2 cellular contexts compared by ENCODE assay signal in genomic region chr12:14957769-14958168, GRCh38.
TF ChIP-seq lines count a peak whose summit lies in the region.

No MANE protein-coding gene starts in this region.

TF ChIP-seq in liver, 16 proteins besides CTCF, POLR2A, EP300 and RAD21:
- no peak for TF ChIP-seq HNF4G (IDR thresholded peaks at IDR 0.05)
- TF ChIP-seq, protein P1, sequence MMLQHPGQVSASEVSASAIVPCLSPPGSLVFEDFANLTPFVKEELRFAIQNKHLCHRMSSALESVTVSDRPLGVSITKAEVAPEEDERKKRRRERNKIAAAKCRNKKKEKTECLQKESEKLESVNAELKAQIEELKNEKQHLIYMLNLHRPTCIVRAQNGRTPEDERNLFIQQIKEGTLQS (IDR thresholded peaks at IDR 0.05), result no peak
- no peak for TF ChIP-seq MAX (IDR thresholded peaks at IDR 0.05)
- TF ChIP-seq, protein P2, sequence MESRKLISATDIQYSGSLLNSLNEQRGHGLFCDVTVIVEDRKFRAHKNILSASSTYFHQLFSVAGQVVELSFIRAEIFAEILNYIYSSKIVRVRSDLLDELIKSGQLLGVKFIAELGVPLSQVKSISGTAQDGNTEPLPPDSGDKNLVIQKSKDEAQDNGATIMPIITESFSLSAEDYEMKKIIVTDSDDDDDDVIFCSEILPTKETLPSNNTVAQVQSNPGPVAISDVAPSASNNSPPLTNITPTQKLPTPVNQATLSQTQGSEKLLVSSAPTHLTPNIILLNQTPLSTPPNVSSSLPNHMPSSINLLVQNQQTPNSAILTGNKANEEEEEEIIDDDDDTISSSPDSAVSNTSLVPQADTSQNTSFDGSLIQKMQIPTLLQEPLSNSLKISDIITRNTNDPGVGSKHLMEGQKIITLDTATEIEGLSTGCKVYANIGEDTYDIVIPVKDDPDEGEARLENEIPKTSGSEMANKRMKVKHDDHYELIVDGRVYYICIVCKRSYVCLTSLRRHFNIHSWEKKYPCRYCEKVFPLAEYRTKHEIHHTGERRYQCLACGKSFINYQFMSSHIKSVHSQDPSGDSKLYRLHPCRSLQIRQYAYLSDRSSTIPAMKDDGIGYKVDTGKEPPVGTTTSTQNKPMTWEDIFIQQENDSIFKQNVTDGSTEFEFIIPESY (IDR thresholded peaks at IDR 0.05), result no peak
- TF ChIP-seq JUND (IDR thresholded peaks at IDR 0.05), result no peak
- no peak for TF ChIP-seq SP1 (IDR thresholded peaks at IDR 0.05)
- no peak for TF ChIP-seq GABPA (IDR thresholded peaks at IDR 0.05 in 1 of 2, conservative IDR thresholded peaks at IDR 0.05 in 1 of 2)
- no peak for TF ChIP-seq TAF1 (conservative IDR thresholded peaks at IDR 0.05)
- no peak for TF ChIP-seq EGR1 (IDR thresholded peaks at IDR 0.05; ENCODE audit: low read depth in 2 of 2)
- TF ChIP-seq, protein P3, sequence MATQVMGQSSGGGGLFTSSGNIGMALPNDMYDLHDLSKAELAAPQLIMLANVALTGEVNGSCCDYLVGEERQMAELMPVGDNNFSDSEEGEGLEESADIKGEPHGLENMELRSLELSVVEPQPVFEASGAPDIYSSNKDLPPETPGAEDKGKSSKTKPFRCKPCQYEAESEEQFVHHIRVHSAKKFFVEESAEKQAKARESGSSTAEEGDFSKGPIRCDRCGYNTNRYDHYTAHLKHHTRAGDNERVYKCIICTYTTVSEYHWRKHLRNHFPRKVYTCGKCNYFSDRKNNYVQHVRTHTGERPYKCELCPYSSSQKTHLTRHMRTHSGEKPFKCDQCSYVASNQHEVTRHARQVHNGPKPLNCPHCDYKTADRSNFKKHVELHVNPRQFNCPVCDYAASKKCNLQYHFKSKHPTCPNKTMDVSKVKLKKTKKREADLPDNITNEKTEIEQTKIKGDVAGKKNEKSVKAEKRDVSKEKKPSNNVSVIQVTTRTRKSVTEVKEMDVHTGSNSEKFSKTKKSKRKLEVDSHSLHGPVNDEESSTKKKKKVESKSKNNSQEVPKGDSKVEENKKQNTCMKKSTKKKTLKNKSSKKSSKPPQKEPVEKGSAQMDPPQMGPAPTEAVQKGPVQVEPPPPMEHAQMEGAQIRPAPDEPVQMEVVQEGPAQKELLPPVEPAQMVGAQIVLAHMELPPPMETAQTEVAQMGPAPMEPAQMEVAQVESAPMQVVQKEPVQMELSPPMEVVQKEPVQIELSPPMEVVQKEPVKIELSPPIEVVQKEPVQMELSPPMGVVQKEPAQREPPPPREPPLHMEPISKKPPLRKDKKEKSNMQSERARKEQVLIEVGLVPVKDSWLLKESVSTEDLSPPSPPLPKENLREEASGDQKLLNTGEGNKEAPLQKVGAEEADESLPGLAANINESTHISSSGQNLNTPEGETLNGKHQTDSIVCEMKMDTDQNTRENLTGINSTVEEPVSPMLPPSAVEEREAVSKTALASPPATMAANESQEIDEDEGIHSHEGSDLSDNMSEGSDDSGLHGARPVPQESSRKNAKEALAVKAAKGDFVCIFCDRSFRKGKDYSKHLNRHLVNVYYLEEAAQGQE (IDR thresholded peaks at IDR 0.05), result no peak
- TF ChIP-seq HNF4A (conservative IDR thresholded peaks at IDR 0.05), result no peak
- no peak for TF ChIP-seq YY1 (IDR thresholded peaks at IDR 0.05)
- no peak for TF ChIP-seq RXRA (IDR thresholded peaks at IDR 0.05)

TF ChIP-seq in HepG2, 621 proteins besides CTCF, POLR2A, EP300 and RAD21:
- TF ChIP-seq TMF1 (CRISPR knock-in tag; IDR thresholded peaks at IDR 0.05; ENCODE audit: low read depth), result no peak
- TF ChIP-seq DBP (CRISPR knock-in tag; IDR thresholded peaks at IDR 0.05; ENCODE audit: not compliant biosample characterization), result no peak
- no peak for TF ChIP-seq SOX6 (IDR thresholded peaks at IDR 0.05)
- no peak for TF ChIP-seq SOX6 (CRISPR knock-in tag; IDR thresholded peaks at IDR 0.05)
- TF ChIP-seq KLF12 (CRISPR knock-in tag; IDR thresholded peaks at IDR 0.05; ENCODE audit: borderline replicate concordance), result no peak
